ENCODE assay signal across 27 cellular contexts in genomic region chr4:53512608-53513007, GRCh38.
"Had no signal": no experiment of that assay in that cellular context is flagged by ENCODE, and none has a peak within 500 bp of the region (broad histone marks: within the 10 kb centered on the region; RNA-seq: fewer than 3 reads in every experiment).

No MANE protein-coding gene starts in this region.

- ATAC-seq: left colon, left lung, lower lobe of right lung, natural killer cell, pancreas, right cardiac atrium, sciatic nerve had no signal

- DNase-seq: hypothalamus; immature natural killer cell; kidney; left colon; left lung; lower lobe of right lung; mammary epithelial cell; mesendoderm; naive B cell; natural killer cell; pancreas; posterior cingulate gyrus; retina; right cardiac atrium; stimulated activated CD4-positive, alpha-beta T cell treated with anti-CD3 and anti-CD28 coated beads, Interleukin-12 subunit alpha, Interleukin-12 subunit beta, amount 100 ng/mL, for 4 hours; stimulated activated CD4-positive, alpha-beta T cell treated with anti-CD3 and anti-CD28 coated beads, Interleukin-15, amount 100 ng/mL, for 24 hours; stimulated activated CD4-positive, alpha-beta T cell treated with anti-CD3 and anti-CD28 coated beads, Interleukin-2, amount 100 ng/mL, for 24 hours; stimulated activated CD4-positive, alpha-beta T cell treated with anti-CD3 and anti-CD28 coated beads, Interleukin-4, amount 100 ng/mL, for 1 hour; stimulated activated naive CD4-positive, alpha-beta T cell; tibial artery; trophoblast cell; uterus had no signal

- H3K27ac ChIP-seq: left lung, lower lobe of right lung, pancreas, prostate gland, skin epidermis, suprapubic skin, thoracic aorta, tibial artery, uterus had no signal

- H3K36me3 ChIP-seq: left lung, lower lobe of right lung, pancreas, prostate gland, suprapubic skin, thoracic aorta, tibial artery, uterus had no signal

- H3K4me1 ChIP-seq: lower lobe of right lung, pancreas, prostate gland had no signal

- H3K4me3 ChIP-seq: left lung, lower lobe of right lung, pancreas, prostate gland, skin epidermis, suprapubic skin, thoracic aorta, tibial artery, uterus had no signal

- H3K9me3 ChIP-seq: left lung, lower lobe of right lung, pancreas, prostate gland, suprapubic skin, thoracic aorta, tibial artery, uterus had no signal

- H3K27me3 ChIP-seq: left lung, pancreas, suprapubic skin, tibial artery, uterus had no signal
